In the genomic region with DNA sequence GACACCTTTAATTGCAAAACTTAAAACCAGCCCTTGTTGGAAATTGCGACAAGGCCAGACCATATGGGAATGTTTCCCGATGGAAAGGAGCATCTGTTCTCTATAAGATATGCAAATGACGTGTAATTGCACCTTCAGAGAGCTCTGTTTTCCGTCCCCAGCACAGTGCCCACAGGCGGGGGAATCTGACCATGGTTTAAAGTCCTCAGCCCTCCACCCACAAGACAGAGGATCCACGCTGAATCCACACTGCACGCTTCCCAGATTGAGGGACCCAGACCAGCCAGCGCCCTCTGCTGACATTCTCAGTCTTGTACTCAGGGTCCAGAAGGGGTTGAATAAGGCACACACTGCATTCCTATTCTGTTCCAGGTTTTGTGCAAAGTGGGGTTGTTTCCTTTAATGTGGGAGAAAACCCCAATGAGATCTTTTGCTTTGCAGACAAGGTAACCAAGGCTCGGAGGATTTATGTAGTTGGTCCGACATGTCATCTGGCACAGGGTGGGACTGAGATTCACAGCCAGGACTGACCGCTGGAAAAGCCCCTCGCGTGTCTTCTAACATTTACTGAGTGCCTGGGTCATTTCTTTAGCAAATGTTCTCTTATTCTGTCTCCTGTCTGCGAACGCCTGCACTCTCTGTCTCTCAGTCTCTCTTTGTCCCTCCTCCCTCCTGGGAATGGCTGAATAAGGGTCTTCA, we compare ENCODE assay signal across 8 cellular contexts. TPM values are rescaled to one million over a fixed set of nuclear protein-coding genes. Genes with fewer than 3 reads are reported as not detected.
A peak's percentile ranks its signal among the peaks of the same experiment; 100 is the strongest.
DNase-seq lines count a peak whose midpoint lies in the region; ATAC-seq and TF ChIP-seq lines count a peak whose summit lies in the region.

No MANE protein-coding gene starts in this region.

- DNase-seq in DMS114 treated with DMSO at 0.1 percent for 48 hours (lab: John Stamatoyannopoulos, UW; ENCODE audit: unreplicated experiment) (peak; percentile 18), LHCN-M2 (ENCODE audit: low read depth) (peak; percentile 40), UCSD-AML1 (lab: John Stamatoyannopoulos, UW; ENCODE audit: unreplicated experiment) (peak; percentile 27), endothelial cell (ENCODE audit: low spot score) (peak; percentile 73), mesothelial cell of epicardium (ENCODE audit: low spot score in 2 of 2, unreplicated experiment in 2 of 2) (peak; percentile 34 to 65), thyroid gland (peak; percentile 69 to 72), LoVo (ENCODE audit: low spot score) (no peak)

- WGBS in thyroid gland, 2 donors: 66 to 68% methylated on average over 12 to 15 of the region's 15 CpGs

- no peak overlapping the region for H3K4me3 Mint-ChIP-seq in endothelial cell (ENCODE audit: unreplicated experiment)
- H3K4me3 Mint-ChIP-seq in mesothelial cell of epicardium: no peak overlapping the region

- H3K36me3 ChIP-seq in thyroid gland: no peaks in the 10 kb centered on the region

- H3K9me3 Mint-ChIP-seq in endothelial cell (ENCODE audit: unreplicated experiment) (no peaks in the 10 kb centered on the region), mesothelial cell of epicardium (no peaks in the 10 kb centered on the region)

- no peaks in the 10 kb centered on the region for H3K4me1 Mint-ChIP-seq in endothelial cell (ENCODE audit: unreplicated experiment)
- H3K4me1 Mint-ChIP-seq in mesothelial cell of epicardium: peaks cover 10% of the 10 kb centered on the region

- H3K36me3 Mint-ChIP-seq in endothelial cell (ENCODE audit: low read depth, unreplicated experiment) (no peaks in the 10 kb centered on the region), mesothelial cell of epicardium (no peaks in the 10 kb centered on the region)

- no peak for TF ChIP-seq POLR2A in thyroid gland (IDR thresholded peaks at IDR 0.05)

- H3K4me1 ChIP-seq in thyroid gland: no peaks in the 10 kb centered on the region

- TF ChIP-seq CTCF in endothelial cell (IDR thresholded peaks at IDR 0.05; ENCODE audit: unreplicated experiment) (no peak), mesothelial cell of epicardium (IDR thresholded peaks at IDR 0.05; ENCODE audit: unreplicated experiment) (peak; percentile 41), thyroid gland (IDR thresholded peaks at IDR 0.05) (peak in 5 of 6 experiments; percentile 42 to 62 (median 60))

- H3K27me3 Mint-ChIP-seq in endothelial cell (ENCODE audit: unreplicated experiment) (no peaks in the 10 kb centered on the region), mesothelial cell of epicardium (ENCODE audit: low read depth) (peaks cover 8% of the 10 kb centered on the region)

- no peak overlapping the region for H3K27ac ChIP-seq in thyroid gland

- H3K4me3 ChIP-seq in thyroid gland (replicated peaks in 1 of 3): no peak overlapping the region

- H3K27me3 ChIP-seq in thyroid gland: no peaks in the 10 kb centered on the region

- no peak for ATAC-seq in GM21381 (IDR thresholded peaks at IDR 0.05; ENCODE audit: unreplicated experiment)

- no peak overlapping the region for H3K27ac Mint-ChIP-seq in endothelial cell (ENCODE audit: unreplicated experiment)
- H3K27ac Mint-ChIP-seq in mesothelial cell of epicardium: no peak overlapping the region

- no peaks in the 10 kb centered on the region for H3K9me3 ChIP-seq in thyroid gland

- intact Hi-C loops in thyroid gland (cut with DNase I): loop anchor here (5.0 to 10.0 kb wide), 2 partner anchors 99 to 537 kb away; no protein-coding TSS in a partner anchor

RNA-seq across cellular contexts. Expression of a gene that starts 36.8 kb away (rescaled TPM):
- 4.1 and 5.2 TPM in 2 replicates for total RNA-seq in LHCN-M2 (2014; rRNA removed)
- polyA plus RNA-seq in LHCN-M2 (2012): 3.1 TPM
- total RNA-seq in endothelial cell (ENCODE audit: unreplicated experiment): 7.4 TPM
- 7.1 to 8.1 TPM (median 8.0 TPM) in 3 replicates for total RNA-seq in mesothelial cell of epicardium
- total RNA-seq in thyroid gland: 1 to 10 TPM; 4.2 to 8.8 (median 4.8) TPM
